In the genomic region with DNA sequence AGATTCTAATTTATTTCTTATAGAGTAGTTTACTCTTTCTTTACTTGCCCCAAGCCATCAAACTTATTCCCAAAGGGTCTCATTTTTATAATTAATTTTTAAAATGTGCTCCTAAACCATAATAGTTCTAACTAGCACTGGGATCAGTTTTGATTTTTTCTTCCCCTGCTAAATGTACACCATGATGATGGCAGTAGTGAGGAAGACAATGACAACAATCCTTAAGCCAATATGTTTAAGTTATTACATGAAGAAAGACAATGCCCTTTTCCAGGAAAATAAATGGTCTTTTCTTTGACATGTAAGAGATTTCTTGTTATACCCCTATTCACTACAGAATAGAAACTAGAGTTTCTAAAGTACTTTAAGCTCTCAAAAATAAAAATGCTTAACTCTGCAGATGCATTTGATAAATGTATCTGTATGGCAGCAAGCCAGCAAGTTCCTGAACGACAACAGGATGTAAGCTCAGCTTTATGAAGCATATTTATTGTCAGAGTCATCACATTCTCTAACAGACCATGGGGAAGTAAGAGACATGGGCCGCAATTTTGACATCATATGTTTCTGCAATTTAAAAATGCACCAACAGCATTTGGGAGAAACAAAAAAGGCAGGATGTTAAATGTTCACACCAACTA, we compare ENCODE assay signal across 9 cellular contexts. TPM values are rescaled to one million over a fixed set of nuclear protein-coding genes. Genes with fewer than 3 reads are reported as not detected.
DNase-seq lines count a peak whose midpoint lies in the region; ATAC-seq, FAIRE-seq and TF ChIP-seq lines count a peak whose summit lies in the region.
"Had no signal": no experiment of that assay in that cellular context is flagged by ENCODE, and none has a peak within 500 bp of the region (broad histone marks: within the 10 kb centered on the region; RNA-seq: fewer than 3 reads in every experiment).

No MANE protein-coding gene starts in this region.

- no peak for TF ChIP-seq EP300 in sigmoid colon (IDR thresholded peaks at IDR 0.05)

- intact Hi-C loops in left lung (cut with DNase I) = no loop called here
- intact Hi-C loops in sigmoid colon (cut with DNase I) = no loop called here

- H3K9me3 ChIP-seq in CD4-positive, CD25-positive, alpha-beta regulatory T cell (ENCODE audit: control insufficient read depth in 2 of 2, low read length in 2 of 2) = peaks cover 0 to 1% of the 10 kb centered on the region in 2 experiments
- H3K9me3 ChIP-seq in astrocyte (ENCODE audit: insufficient read depth, low read depth, low read length) = no peaks in the 10 kb centered on the region
- no peaks in the 10 kb centered on the region for H3K9me3 ChIP-seq in left lung
- H3K9me3 ChIP-seq in sigmoid colon = no peaks in the 10 kb centered on the region
- H3K9me3 ChIP-seq in neural progenitor cell (ENCODE audit: low read depth) = no peaks in the 10 kb centered on the region

- H3K36me3 Mint-ChIP-seq in CD4-positive, CD25-positive, alpha-beta regulatory T cell = no peaks in the 10 kb centered on the region
- H3K36me3 Mint-ChIP-seq in astrocyte (ENCODE audit: low read depth, unreplicated experiment) (no peaks in the 10 kb centered on the region), neural progenitor cell (no peaks in the 10 kb centered on the region)
- H3K36me3 Mint-ChIP-seq: activated naive CD8-positive, alpha-beta T cell treated with anti-CD3 and anti-CD28 coated beads, Interleukin-2, amount 10 ng/mL, durations not matched to agents 7 days and 5 days had no signal

- peak in 2 of 3 donors; percentile 58 to 82 for DNase-seq in CD4-positive, CD25-positive, alpha-beta regulatory T cell
- peak; percentile 32 for DNase-seq in KBM-7
- peak; percentile 92 for DNase-seq in astrocyte (ENCODE audit: low read depth)
- peak in 1 of 2 donors; percentile 35 for DNase-seq in left lung
- DNase-seq in sigmoid colon = no peak
- no peak for DNase-seq in neural progenitor cell (ENCODE audit: low spot score)
- DNase-seq: activated naive CD8-positive, alpha-beta T cell treated with anti-CD3 and anti-CD28 coated beads, Interleukin-2, amount 10 ng/mL, durations not matched to agents 7 days and 5 days had no signal

- ATAC-seq in CD4-positive, CD25-positive, alpha-beta regulatory T cell (ENCODE audit: low read depth in 2 of 2) = peak; percentile 89 to 94
- ATAC-seq in left lung (peak; percentile 58), GM21360 (IDR thresholded peaks at IDR 0.05; ENCODE audit: unreplicated experiment) (no peak), GM21576 (IDR thresholded peaks at IDR 0.05; ENCODE audit: unreplicated experiment) (no peak)

- peak overlapping the region; percentile 9 for H3K9ac ChIP-seq in astrocyte (ENCODE audit: low read length)
- no peak overlapping the region for H3K9ac ChIP-seq in neural progenitor cell

- H3K4me2 ChIP-seq in astrocyte (ENCODE audit: low read length) = peak overlapping the region; percentile 58
- H3K4me2 ChIP-seq in neural progenitor cell = no peak overlapping the region

- H3F3A ChIP-seq in neural progenitor cell (ENCODE audit: low read depth) = no peaks in the 10 kb centered on the region

- peaks cover 12% of the 10 kb centered on the region for H3K27me3 Mint-ChIP-seq in CD4-positive, CD25-positive, alpha-beta regulatory T cell
- no peaks in the 10 kb centered on the region for H3K27me3 Mint-ChIP-seq in astrocyte (ENCODE audit: low read depth, unreplicated experiment)
- H3K27me3 Mint-ChIP-seq in neural progenitor cell (ENCODE audit: insufficient read depth, low read depth) = no peaks in the 10 kb centered on the region

- no peak overlapping the region for H2AFZ ChIP-seq in astrocyte (ENCODE audit: low read depth, low read length)
- H2AFZ ChIP-seq in neural progenitor cell (replicated peaks) = no peak overlapping the region

- H3K27ac Mint-ChIP-seq in CD4-positive, CD25-positive, alpha-beta regulatory T cell = peak overlapping the region; percentile 62 to 97 (median 95)
- H3K27ac Mint-ChIP-seq in astrocyte (ENCODE audit: unreplicated experiment) = peak overlapping the region; percentile 92
- no peak overlapping the region for H3K27ac Mint-ChIP-seq in neural progenitor cell
- H3K27ac Mint-ChIP-seq: activated naive CD8-positive, alpha-beta T cell treated with anti-CD3 and anti-CD28 coated beads, Interleukin-2, amount 10 ng/mL, durations not matched to agents 7 days and 5 days had no signal

- TF ChIP-seq POLR2A in sigmoid colon (IDR thresholded peaks at IDR 0.05) = no peak

- FAIRE-seq in astrocyte (lab: Jason Lieb, UNC) = peak; percentile 89

- no peaks in the 10 kb centered on the region for H3K36me3 ChIP-seq in CD4-positive, CD25-positive, alpha-beta regulatory T cell (ENCODE audit: control insufficient read depth, insufficient read depth, low read length)
- H3K36me3 ChIP-seq in astrocyte (ENCODE audit: insufficient read depth, low read length) (no peaks in the 10 kb centered on the region), left lung (no peaks in the 10 kb centered on the region), sigmoid colon (no peaks in the 10 kb centered on the region), neural progenitor cell (no peaks in the 10 kb centered on the region)

- 16 to 18% methylated on average over 2 of the region's 2 CpGs for WGBS in sigmoid colon, 2 donors

- in situ Hi-C loops in KBM-7 (cut with MboI; ENCODE audit: low pct_unique_long_range_greater_than_20kb, low sequenced_read_pairs) = loop anchor here (25.0 kb wide), 1 partner anchor 746 kb away; a partner anchor contains a TSS

- H3K27ac ChIP-seq in CD4-positive, CD25-positive, alpha-beta regulatory T cell (ENCODE audit: insufficient read depth, low read length, poor library complexity, severe bottlenecking) = peak overlapping the region; percentile 64
- H3K27ac ChIP-seq in astrocyte (ENCODE audit: low read depth, low read length) (peak overlapping the region; percentile 26), left lung (peak overlapping the region in 1 of 2 donors; percentile 46), sigmoid colon (peak overlapping the region in 2 of 4 donors; percentile 30 to 36), neural progenitor cell (no peak overlapping the region)

- no peaks in the 10 kb centered on the region for H3K27me3 ChIP-seq in CD4-positive, CD25-positive, alpha-beta regulatory T cell (ENCODE audit: control insufficient read depth, insufficient read depth, low read length)
- H3K27me3 ChIP-seq in astrocyte (ENCODE audit: insufficient read depth, low read length) = no peaks in the 10 kb centered on the region
- no peaks in the 10 kb centered on the region for H3K27me3 ChIP-seq in left lung
- H3K27me3 ChIP-seq in sigmoid colon = no peaks in the 10 kb centered on the region
- no peaks in the 10 kb centered on the region for H3K27me3 ChIP-seq in neural progenitor cell

- TF ChIP-seq CTCF in astrocyte (IDR thresholded peaks at IDR 0.05; ENCODE audit: insufficient read depth, low read depth, low read length) (no peak), left lung (IDR thresholded peaks at IDR 0.05) (no peak), sigmoid colon (IDR thresholded peaks at IDR 0.05) (no peak), neural progenitor cell (IDR thresholded peaks at IDR 0.05) (no peak)

- peaks cover 21% of the 10 kb centered on the region for H3K4me1 ChIP-seq in CD4-positive, CD25-positive, alpha-beta regulatory T cell (ENCODE audit: control insufficient read depth, insufficient read depth, low read length, poor library complexity, severe bottlenecking)
- H3K4me1 ChIP-seq in astrocyte (ENCODE audit: insufficient read depth, low read length) = peaks cover 6% of the 10 kb centered on the region
- peaks cover 0 to 15% of the 10 kb centered on the region in 2 donors for H3K4me1 ChIP-seq in left lung
- no peaks in the 10 kb centered on the region for H3K4me1 ChIP-seq in sigmoid colon
- no peaks in the 10 kb centered on the region for H3K4me1 ChIP-seq in neural progenitor cell

- no peaks in the 10 kb centered on the region for H3K79me2 ChIP-seq in astrocyte (ENCODE audit: insufficient read depth, low read length)
- H3K79me2 ChIP-seq in neural progenitor cell (ENCODE audit: low read depth) = no peaks in the 10 kb centered on the region

- H3K4me3 ChIP-seq in CD4-positive, CD25-positive, alpha-beta regulatory T cell (ENCODE audit: low read depth, low read length) = peak overlapping the region; percentile 56
- H3K4me3 ChIP-seq in astrocyte (ENCODE audit: insufficient read depth, low read depth, low read length) = no peak overlapping the region
- H3K4me3 ChIP-seq in left lung = no peak overlapping the region
- no peak overlapping the region for H3K4me3 ChIP-seq in sigmoid colon
- no peak overlapping the region for H3K4me3 ChIP-seq in neural progenitor cell

- peaks cover 0 to 4% (median 1%) of the 10 kb centered on the region in 7 donors for H3K9me3 Mint-ChIP-seq in CD4-positive, CD25-positive, alpha-beta regulatory T cell
- H3K9me3 Mint-ChIP-seq in astrocyte (ENCODE audit: unreplicated experiment) = peaks cover 2% of the 10 kb centered on the region
- no peaks in the 10 kb centered on the region for H3K9me3 Mint-ChIP-seq in neural progenitor cell
- H3K9me3 Mint-ChIP-seq: activated naive CD8-positive, alpha-beta T cell treated with anti-CD3 and anti-CD28 coated beads, Interleukin-2, amount 10 ng/mL, durations not matched to agents 7 days and 5 days had no signal

- H3K4me3 Mint-ChIP-seq in CD4-positive, CD25-positive, alpha-beta regulatory T cell = peak overlapping the region; percentile 17 to 86 (median 70)
- H3K4me3 Mint-ChIP-seq in astrocyte (ENCODE audit: unreplicated experiment) (no peak overlapping the region), neural progenitor cell (no peak overlapping the region)
- H3K4me3 Mint-ChIP-seq: activated naive CD8-positive, alpha-beta T cell treated with anti-CD3 and anti-CD28 coated beads, Interleukin-2, amount 10 ng/mL, durations not matched to agents 7 days and 5 days had no signal

- H3K4me1 Mint-ChIP-seq in CD4-positive, CD25-positive, alpha-beta regulatory T cell = peaks cover 11 to 20% (median 15%) of the 10 kb centered on the region in 4 donors
- H3K4me1 Mint-ChIP-seq in astrocyte (ENCODE audit: low read depth, unreplicated experiment) = peaks cover 12% of the 10 kb centered on the region
- no peaks in the 10 kb centered on the region for H3K4me1 Mint-ChIP-seq in neural progenitor cell

- no peaks in the 10 kb centered on the region for H4K20me1 ChIP-seq in astrocyte (ENCODE audit: insufficient read depth, low read length)
- no peaks in the 10 kb centered on the region for H4K20me1 ChIP-seq in neural progenitor cell (ENCODE audit: low read depth)

RNA-seq across cellular contexts. Expression of a gene that starts 36.0 kb away (rescaled TPM):
- 88.7 TPM for total RNA-seq in CD4-positive, CD25-positive, alpha-beta regulatory T cell
- polyA plus RNA-seq in CD4-positive, CD25-positive, alpha-beta regulatory T cell = 100 to 1,000 TPM; 132 to 171 (median 143) TPM
- 108 and 111 TPM in 2 replicates for total RNA-seq in astrocyte
- total RNA-seq in left lung = 10 to 100 TPM; 71.3 to 73.6 TPM
- 100 to 1,000 TPM in 2 of 4 donors, 10 to 100 TPM in 2; 79.0 to 136 (median 108) TPM for total RNA-seq in sigmoid colon
- 100 to 1,000 TPM in 1 of 3 donors, 10 to 100 TPM in 2; 69.4 to 105 (median 72.7) TPM for polyA plus RNA-seq in sigmoid colon
- 206 and 365 TPM in 2 replicates for total RNA-seq in neural progenitor cell (ENCODE audit: low replicate concordance)

RNA-seq across cellular contexts. Expression of a gene that starts 48.5 kb away (rescaled TPM):
- 27.8 TPM for total RNA-seq in CD4-positive, CD25-positive, alpha-beta regulatory T cell
- polyA plus RNA-seq in CD4-positive, CD25-positive, alpha-beta regulatory T cell = 10 to 100 TPM in 1 of 4 donors, 1 to 10 TPM in 3; 7.1 to 11.1 (median 7.5) TPM
- total RNA-seq in astrocyte (103 and 110 TPM in 2 replicates), left lung (10 to 100 TPM; 47.3 to 58.0 TPM), sigmoid colon (100 to 1,000 TPM; 251 to 380 (median 284) TPM), neural progenitor cell (ENCODE audit: low replicate concordance) (24.5 and 105 TPM in 2 replicates)
- polyA plus RNA-seq in sigmoid colon = 10 to 100 TPM in 2 of 3 donors, 1 to 10 TPM in 1; 6.0 to 28.2 (median 15.2) TPM

Comparison
In these comparisons a context has a peak if more than half of its experiments do, and no peak if none do; other contexts are left out.
1. ATAC-seq: peak in CD4-positive, CD25-positive, alpha-beta regulatory T cell (2 of 2) and left lung (single experiment); none in GM21360 (single experiment) and GM21576 (single experiment).
2. DNase-seq: peak in CD4-positive, CD25-positive, alpha-beta regulatory T cell (2 of 3), KBM-7 (single experiment) and astrocyte (single experiment); none in sigmoid colon (single experiment) and neural progenitor cell (single experiment).
3. H3K4me3 Mint-ChIP-seq: peak in CD4-positive, CD25-positive, alpha-beta regulatory T cell (4 of 4); none in astrocyte (single experiment) and neural progenitor cell (single experiment).